Comparison of ENCODE assay signal across 8 cellular contexts in the genomic region with DNA sequence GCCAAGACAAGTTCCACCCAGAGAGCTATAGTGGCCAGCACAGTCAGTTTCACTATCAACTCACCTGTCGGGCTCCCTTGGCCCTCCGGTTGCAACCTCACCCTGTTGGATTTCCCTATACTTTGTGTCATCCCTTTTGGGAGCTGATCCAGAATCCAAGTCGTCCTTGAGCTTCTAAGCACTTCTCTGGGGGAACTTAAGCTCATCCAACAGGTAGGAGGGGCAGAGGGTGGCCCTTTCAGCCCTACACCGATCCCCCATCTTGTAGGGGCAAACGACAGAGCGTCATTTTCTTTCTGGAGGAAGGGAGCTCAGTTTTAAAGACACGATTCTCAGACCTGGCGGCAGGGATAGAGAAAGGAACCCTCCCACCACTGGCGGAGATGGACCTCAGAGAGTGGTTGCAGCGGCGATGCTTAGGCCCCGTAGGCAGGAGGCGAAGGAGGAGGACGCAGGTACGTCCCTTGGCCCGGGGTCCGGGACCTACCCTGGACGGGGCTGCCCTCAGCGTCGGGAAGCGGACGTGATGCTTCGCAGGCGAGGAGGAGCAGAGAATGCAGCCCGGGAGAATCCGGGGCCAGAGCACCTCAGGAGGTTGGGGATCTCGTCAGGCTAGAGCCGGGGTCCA. TPM values are rescaled to one million over a fixed set of nuclear protein-coding genes. Genes with fewer than 3 reads are reported as not detected.
DNase-seq lines count a peak whose midpoint lies in the region; ATAC-seq, FAIRE-seq and TF ChIP-seq lines count a peak whose summit lies in the region.

No MANE protein-coding gene starts in this region.

- peak overlapping the region; percentile 93 for H3K27ac Mint-ChIP-seq in activated CD8-positive, alpha-beta T cell treated with anti-CD3 and anti-CD28 coated beads for 36 hours

- no peaks in the 10 kb centered on the region for H3K36me3 Mint-ChIP-seq in activated CD8-positive, alpha-beta T cell treated with anti-CD3 and anti-CD28 coated beads for 36 hours (ENCODE audit: low read depth)

- H3K4me1 Mint-ChIP-seq in activated CD8-positive, alpha-beta T cell treated with anti-CD3 and anti-CD28 coated beads for 36 hours (ENCODE audit: low read depth), result peaks cover 18% of the 10 kb centered on the region

- FAIRE-seq in pancreas (lab: Jason Lieb, UNC), result no peak

- intact Hi-C loops in activated CD8-positive, alpha-beta T cell treated with anti-CD3 and anti-CD28 coated beads for 36 hours (cut with micrococcal nuclease), result no loop called here
- intact Hi-C loops in pancreas (cut with DNase I), result no loop called here

- H3K9me3 Mint-ChIP-seq in activated CD8-positive, alpha-beta T cell treated with anti-CD3 and anti-CD28 coated beads for 36 hours, result peaks cover 2% of the 10 kb centered on the region

- no peaks in the 10 kb centered on the region for H3K27me3 ChIP-seq in pancreas

- WGBS in pancreas, 2 donors, result 0% methylated on average over 24 to 28 of the region's 28 CpGs

- no peaks in the 10 kb centered on the region for H3K27me3 Mint-ChIP-seq in activated CD8-positive, alpha-beta T cell treated with anti-CD3 and anti-CD28 coated beads for 36 hours

- POLR2A ChIA-PET in activated CD8-positive, alpha-beta T cell treated with anti-CD3 and anti-CD28 coated beads for 36 hours (lab: Charles Lee), result interaction anchor here (0.6 to 1.8 kb wide), 8 partner anchors 9 to 811 kb away, joined by 3 to 5 read pairs (median 4); a partner anchor contains a TSS

- H3K4me1 ChIP-seq in pancreas, result peaks cover 0 to 8% (median 6%) of the 10 kb centered on the region in 3 donors

- ATAC-seq in GM18909 (IDR thresholded peaks at IDR 0.05; ENCODE audit: poor library complexity, unreplicated experiment) (peak; percentile 21), HG03432 (IDR thresholded peaks at IDR 0.05; ENCODE audit: unreplicated experiment) (peak; percentile 41), pancreas (peak; percentile 16 to 51 (median 34))
- peak; percentile 32 for ATAC-seq in activated CD8-positive, alpha-beta T cell treated with anti-CD3 and anti-CD28 coated beads for 36 hours

- TF ChIP-seq CTCF in AG10803 (conservative IDR thresholded peaks at IDR 0.05; ENCODE audit: low read length) (no peak), pancreas (IDR thresholded peaks at IDR 0.05) (no peak)
- no peak for TF ChIP-seq CTCF in activated CD8-positive, alpha-beta T cell treated with anti-CD3 and anti-CD28 coated beads for 36 hours (IDR thresholded peaks at IDR 0.05)

- no peaks in the 10 kb centered on the region for H3K36me3 ChIP-seq in pancreas

- peak overlapping the region; percentile 97 for H3K4me3 ChIP-seq in AG10803 (ENCODE audit: low read length)
- H3K4me3 ChIP-seq in pancreas, result peak overlapping the region; percentile 74 to 93 (median 82)

- H3K27ac ChIP-seq in pancreas, result peak overlapping the region; percentile 90 to 98 (median 94)

- CTCF ChIA-PET in activated CD8-positive, alpha-beta T cell treated with anti-CD3 and anti-CD28 coated beads for 36 hours (lab: Charles Lee), result interaction anchor here (0.9 to 1.2 kb wide), 4 partner anchors 47 to 332 kb away, joined by 3 to 5 read pairs (median 4); a partner anchor contains a TSS

- DNase-seq in AG10803 (ENCODE audit: low read depth), result peak; percentile 12
- peak; percentile 29 for DNase-seq in activated CD8-positive, alpha-beta T cell treated with anti-CD3 and anti-CD28 coated beads for 36 hours
- peak; percentile 5 for DNase-seq in foreskin melanocyte
- DNase-seq in pancreas, result peak in 1 of 6 donors; percentile 22
- no peak for DNase-seq in HuH-7.5 (ENCODE audit: low spot score)
- DNase-seq in NCI-H2227 treated with DMSO at 0.1 percent for 48 hours (lab: John Stamatoyannopoulos, UW), result no peak

- no peaks in the 10 kb centered on the region for H3K9me3 ChIP-seq in pancreas

- peak overlapping the region; percentile 93 for H3K4me3 Mint-ChIP-seq in activated CD8-positive, alpha-beta T cell treated with anti-CD3 and anti-CD28 coated beads for 36 hours

RNA-seq across cellular contexts. Expression of a gene that starts 0.5 kb away (rescaled TPM):
- 10 to 100 TPM; 14.9 to 17.8 TPM for total RNA-seq in activated CD8-positive, alpha-beta T cell treated with anti-CD3 and anti-CD28 coated beads for 36 hours
- 10 to 100 TPM; 15.8 to 23.4 (median 17.9) TPM for total RNA-seq in pancreas
- polyA plus RNA-seq in pancreas, result 10 to 100 TPM; 16.9 to 22.6 TPM

RNA-seq across cellular contexts. Expression of a gene that starts 15.8 kb away (rescaled TPM):
- total RNA-seq in activated CD8-positive, alpha-beta T cell treated with anti-CD3 and anti-CD28 coated beads for 36 hours, result 10 to 100 TPM; 11.7 to 12.5 TPM
- total RNA-seq in pancreas, result 10 to 100 TPM; 10.9 to 18.5 (median 12.7) TPM
- polyA plus RNA-seq in pancreas, result 10 to 100 TPM; 15.7 to 17.2 TPM

RNA-seq across cellular contexts. Expression of a gene that starts 47.1 kb away (rescaled TPM):
- 10 to 100 TPM; 21.8 to 23.9 TPM for total RNA-seq in activated CD8-positive, alpha-beta T cell treated with anti-CD3 and anti-CD28 coated beads for 36 hours
- total RNA-seq in pancreas, result 10 to 100 TPM; 12.2 to 23.0 (median 14.3) TPM
- polyA plus RNA-seq in pancreas, result 10 to 100 TPM; 14.0 to 16.0 TPM

RNA-seq across cellular contexts. Expression of a gene that starts 47.3 kb away (rescaled TPM):
- 10 to 100 TPM; 44.9 to 48.7 TPM for total RNA-seq in activated CD8-positive, alpha-beta T cell treated with anti-CD3 and anti-CD28 coated beads for 36 hours
- total RNA-seq in pancreas, result 10 to 100 TPM; 18.3 to 31.5 (median 25.4) TPM
- 10 to 100 TPM; 27.6 to 56.9 TPM for polyA plus RNA-seq in pancreas

RNA-seq across cellular contexts. Expression of a gene that starts 58.4 kb away (rescaled TPM):
- 10 to 100 TPM; 85.9 to 91.2 TPM for total RNA-seq in activated CD8-positive, alpha-beta T cell treated with anti-CD3 and anti-CD28 coated beads for 36 hours
- total RNA-seq in pancreas, result 10 to 100 TPM; 14.8 to 28.0 (median 20.6) TPM
- polyA plus RNA-seq in pancreas, result 10 to 100 TPM; 28.8 to 32.8 TPM

Comparison
In these comparisons a context has a peak if more than half of its experiments do, and no peak if none do; other contexts are left out.
1. DNase-seq: peak in AG10803 (single experiment), activated CD8-positive, alpha-beta T cell treated with anti-CD3 and anti-CD28 coated beads for 36 hours (single experiment) and foreskin melanocyte (single experiment); none in HuH-7.5 (single experiment) and NCI-H2227 treated with DMSO at 0.1 percent for 48 hours (single experiment).
2. Peak in every context shown above with its lines, with median percentiles within 50 percentile points of each other: ATAC-seq.